In the genomic region with DNA sequence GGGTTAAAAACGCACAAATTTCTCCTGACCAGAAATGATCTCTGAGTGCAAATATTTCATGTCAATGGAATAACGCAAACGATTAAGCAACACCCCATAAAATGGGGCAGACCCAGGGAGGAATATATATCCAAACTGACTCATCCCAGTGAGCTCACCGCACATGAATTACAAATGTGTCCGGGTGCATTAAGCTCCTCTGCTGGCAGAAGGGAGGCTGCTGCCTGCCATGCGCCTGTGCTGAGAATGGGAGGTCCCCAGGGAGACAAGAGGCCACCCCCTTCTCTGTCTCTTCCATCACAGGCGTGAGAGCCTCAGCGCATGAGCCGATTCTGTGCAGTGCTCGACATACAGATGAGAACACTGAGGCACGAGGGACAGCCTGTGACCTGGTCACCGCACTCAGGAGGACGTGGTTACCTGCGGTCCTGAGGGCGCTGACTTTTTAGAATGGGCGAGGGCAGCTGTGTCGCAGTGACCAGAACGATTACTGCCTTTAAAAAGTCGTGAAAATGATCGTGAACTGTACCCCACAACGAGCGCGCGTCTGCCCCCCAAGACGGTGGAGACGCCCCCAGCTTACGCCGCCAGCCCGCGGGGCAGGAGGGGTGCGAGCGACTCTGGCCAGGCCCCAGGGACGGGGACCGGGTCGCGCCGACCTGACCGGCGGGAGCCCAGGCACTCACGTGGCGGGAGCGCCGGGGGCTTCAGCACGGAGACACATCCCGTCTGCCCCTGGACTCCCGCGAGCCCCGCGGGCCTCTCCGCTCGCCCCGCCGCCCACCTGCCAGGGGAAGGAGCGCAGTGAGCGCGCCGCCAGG, we compare ENCODE assay signal across 8 cellular contexts.
DNase-seq lines count a peak whose midpoint lies in the region; TF ChIP-seq lines count a peak whose summit lies in the region.
"Not testable (repeated sequence)": the region's sequence is repeated elsewhere in the genome, so short reads cannot be mapped to it uniquely, and the experiment has no call there.

No MANE protein-coding gene starts in this region.

- no CpG with 5 or more reads among the region's 57 CpGs for WGBS in mesendoderm (ENCODE audit: extremely low coverage, insufficient coverage, low lambda C conversion rate)

- H3K4me3 ChIP-seq in MG63 = peak overlapping the region; percentile 82
- H3K4me3 ChIP-seq in mesendoderm (ENCODE audit: low read length) = peak overlapping the region; percentile 38

- not testable (repeated sequence) for H3K36me3 ChIP-seq in MG63; mesendoderm (ENCODE audit: control insufficient read depth, insufficient read depth, low read length)

- not testable (repeated sequence) for H3K18ac ChIP-seq in mesendoderm (ENCODE audit: low read length)

- peak overlapping the region; percentile 87 for H3K27ac ChIP-seq in epithelial cell of prostate
- peak overlapping the region; percentile 22 for H3K27ac ChIP-seq in mesendoderm (ENCODE audit: low read depth, low read length)

- H3K79me1 ChIP-seq in mesendoderm (ENCODE audit: low read length) = not testable (repeated sequence)

- DNase-seq in AG09319 (ENCODE audit: extremely low read depth, low read depth) (peak; percentile 90), GM20000 (ENCODE audit: low spot score) (peak; percentile 70), MG63 (peak; percentile 95), SIG-M5 treated with dmso at 0.1 percent for 504 hours (lab: John Stamatoyannopoulos, UW; ENCODE audit: unreplicated experiment) (peak; percentile 68), epithelial cell of prostate (ENCODE audit: low read depth, low spot score) (peak; percentile 93), mesendoderm (peak; percentile 92)
- peak; percentile 10 to 57 for DNase-seq in activated T-helper 1 cell treated with anti-CD3 and anti-CD28 coated beads, Interleukin-2, amount 50 U/mL, for 16 hours (ENCODE audit: low read depth in 1 of 2, low spot score in 1 of 2)
- peak; percentile 72 for DNase-seq in stimulated activated CD4-positive, alpha-beta T cell treated with anti-CD3 and anti-CD28 coated beads, Interleukin-4, amount 100 ng/mL, for 1 hour

- not testable (repeated sequence) for TF ChIP-seq CTCF in AG09319 (IDR thresholded peaks at IDR 0.05; ENCODE audit: low read depth, low read length); GM20000 (IDR thresholded peaks at IDR 0.05; ENCODE audit: extremely low read depth, missing control alignments)

- peak overlapping the region; percentile 83 for H3K56ac ChIP-seq in mesendoderm (ENCODE audit: low read length)

- H3K4me1 ChIP-seq in mesendoderm (ENCODE audit: control insufficient read depth, low read depth, low read length) = not testable (repeated sequence)

- peak overlapping the region; percentile 27 for H3K4me2 ChIP-seq in mesendoderm (ENCODE audit: low read length)

- not testable (repeated sequence) for H4K8ac ChIP-seq in mesendoderm (ENCODE audit: low read depth, low read length)

- not testable (repeated sequence) for H3K4ac ChIP-seq in mesendoderm (ENCODE audit: low read depth, low read length)

- not testable (repeated sequence) for H2AK5ac ChIP-seq in mesendoderm (ENCODE audit: low read length)

- H3K79me2 ChIP-seq in mesendoderm (ENCODE audit: control insufficient read depth, insufficient read depth, low read length) = not testable (repeated sequence)

- H2BK15ac ChIP-seq in mesendoderm (replicated peaks; ENCODE audit: low read depth) = not testable (repeated sequence)

- H3K27me3 ChIP-seq in MG63; mesendoderm (ENCODE audit: insufficient read depth, low read length, poor library complexity): not testable (repeated sequence)

- H4K5ac ChIP-seq in mesendoderm (ENCODE audit: low read length) = not testable (repeated sequence)

- H3K23ac ChIP-seq in mesendoderm (ENCODE audit: low read length) = not testable (repeated sequence)

- H2BK120ac ChIP-seq in mesendoderm (ENCODE audit: low read depth, low read length) = not testable (repeated sequence)

- H2BK5ac ChIP-seq in mesendoderm (ENCODE audit: low read length) = not testable (repeated sequence)

- peak overlapping the region; percentile 74 for H3K9ac ChIP-seq in mesendoderm (ENCODE audit: low read length)

- H3K9me3 ChIP-seq in MG63 = not testable (repeated sequence)

Comparison
In these comparisons a context has a peak if more than half of its experiments do, and no peak if none do; other contexts are left out.
1. Peak in every context shown above with its lines: DNase-seq, H3K4me3 ChIP-seq and H3K27ac ChIP-seq.
2. DNase-seq: peak in every context shown above with its lines; median percentile 95 in MG63; 93 in epithelial cell of prostate; 92 in mesendoderm; 90 in AG09319; 72 in stimulated activated CD4-positive, alpha-beta T cell treated with anti-CD3 and anti-CD28 coated beads, Interleukin-4, amount 100 ng/mL, for 1 hour; 70 in GM20000; 68 in SIG-M5 treated with dmso at 0.1 percent for 504 hours; 34 in activated T-helper 1 cell treated with anti-CD3 and anti-CD28 coated beads, Interleukin-2, amount 50 U/mL, for 16 hours.